ENCODE assay signal across 1 cellular context in the genomic region with DNA sequence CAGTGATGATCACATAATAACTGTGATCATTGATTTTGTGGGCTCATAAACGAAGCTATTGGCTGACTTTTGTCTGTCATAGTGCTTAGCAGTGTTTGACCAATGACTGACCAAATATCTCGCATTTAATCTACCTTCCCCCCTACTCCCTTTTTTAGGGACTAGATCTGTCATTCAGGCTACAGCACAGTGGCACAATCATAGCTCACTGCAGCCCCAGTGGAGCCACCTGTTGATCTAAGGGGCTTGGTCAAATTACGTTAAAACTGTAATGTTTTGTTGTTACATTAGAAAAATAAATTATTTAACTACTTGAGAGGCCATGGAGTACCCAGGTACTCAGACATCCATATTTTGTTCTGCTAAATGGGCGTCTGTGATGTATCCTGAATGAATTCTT.
TF ChIP-seq lines count a peak whose summit lies in the region.

No MANE protein-coding gene starts in this region.

TF ChIP-seq in endothelial cell of umbilical vein, 7 proteins besides CTCF, POLR2A, EP300 and RAD21:
- TF ChIP-seq EZH2 (IDR thresholded peaks at IDR 0.05; ENCODE audit: borderline replicate concordance, low read depth, low read length, severe bottlenecking) = no peak
- TF ChIP-seq JUN (IDR thresholded peaks at IDR 0.05; ENCODE audit: borderline replicate concordance, insufficient read depth, insufficient read length, low read depth) = no peak
- TF ChIP-seq MYC (IDR thresholded peaks at IDR 0.05; ENCODE audit: low read depth, low read length) = no peak
- TF ChIP-seq, protein P1, sequence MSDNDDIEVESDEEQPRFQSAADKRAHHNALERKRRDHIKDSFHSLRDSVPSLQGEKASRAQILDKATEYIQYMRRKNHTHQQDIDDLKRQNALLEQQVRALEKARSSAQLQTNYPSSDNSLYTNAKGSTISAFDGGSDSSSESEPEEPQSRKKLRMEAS (IDR thresholded peaks at IDR 0.05; ENCODE audit: insufficient read depth, insufficient read length) = no peak
TF ChIP-seq in endothelial cell of umbilical vein: peak in this region for 0.
